11 cellular contexts compared by ENCODE assay signal in the genomic region with DNA sequence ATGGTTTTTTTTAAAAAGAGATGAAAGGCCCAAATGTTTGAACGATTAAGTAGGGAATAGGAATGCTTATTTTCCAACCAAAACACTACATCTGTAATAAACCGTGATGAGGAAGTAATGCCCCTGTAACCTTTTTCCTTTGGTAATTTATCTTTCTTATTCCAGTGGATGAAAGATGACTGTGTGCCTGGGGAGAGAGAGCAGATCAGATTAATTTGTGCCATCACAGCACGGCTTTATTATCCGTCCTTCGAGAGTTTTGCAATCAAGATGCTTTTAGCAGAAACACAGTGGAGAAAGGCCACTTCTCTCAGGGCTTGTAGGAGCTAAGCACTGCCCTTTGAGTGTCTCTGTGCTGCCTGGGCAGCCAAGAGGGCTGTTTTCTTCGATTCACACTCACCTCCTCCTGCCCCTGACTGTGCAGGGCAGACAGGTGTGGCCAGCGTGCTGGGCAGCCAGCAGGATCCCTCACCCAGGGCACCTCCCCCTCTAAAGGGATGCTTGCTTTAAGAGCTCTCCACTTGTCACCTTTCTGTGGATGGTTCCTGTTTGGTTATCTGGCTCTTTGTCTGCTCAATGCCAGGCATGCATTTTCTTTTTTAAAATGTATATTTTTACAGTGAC.
DNase-seq lines count a peak whose midpoint lies in the region; ATAC-seq and TF ChIP-seq lines count a peak whose summit lies in the region.
"Had no signal": no experiment of that assay in that cellular context is flagged by ENCODE, and none has a peak within 500 bp of the region (broad histone marks: within the 10 kb centered on the region; RNA-seq: fewer than 3 reads in every experiment).

No MANE protein-coding gene starts in this region.

- H3K9me3 ChIP-seq in RWPE2 (ENCODE audit: severe bottlenecking) (no peaks in the 10 kb centered on the region), heart right ventricle (no peaks in the 10 kb centered on the region)

- H3K4me1 ChIP-seq in RWPE2 (ENCODE audit: insufficient read depth, poor library complexity, severe bottlenecking) (peaks cover 22% of the 10 kb centered on the region), heart right ventricle (peaks cover 0 to 19% (median 0%) of the 10 kb centered on the region in 9 donors)

- H3K4me3 ChIP-seq in RWPE2 (ENCODE audit: severe bottlenecking) (no peak overlapping the region), heart right ventricle (no peak overlapping the region)
- H3K4me3 ChIP-seq: hepatocyte had no signal

- ATAC-seq in activated naive CD4-positive, alpha-beta T cell treated with anti-CD3 and anti-CD28 coated beads, Interleukin-2, amount 50 U/mL, for 72 hours, result no peak
- ATAC-seq in RWPE2 (ENCODE audit: low read depth), result no peak
- no peak for ATAC-seq in heart right ventricle
- ATAC-seq: effector memory CD8-positive, alpha-beta T cell had no signal

- 73 to 77% methylated on average over 7 of the region's 7 CpGs for WGBS in heart right ventricle, 2 donors

- H3K4me3 Mint-ChIP-seq in activated naive CD4-positive, alpha-beta T cell treated with anti-CD3 and anti-CD28 coated beads, Interleukin-2, amount 50 U/mL, for 24 hours, result no peak overlapping the region
- H3K4me3 Mint-ChIP-seq: effector memory CD8-positive, alpha-beta T cell had no signal

- DNase-seq in activated naive CD4-positive, alpha-beta T cell treated with anti-CD3 and anti-CD28 coated beads, Interleukin-2, amount 50 U/mL, for 72 hours (ENCODE audit: low spot score in 2 of 2), result no peak
- DNase-seq in RWPE2 (ENCODE audit: low spot score) (no peak), fibroblast of gingiva (ENCODE audit: low read depth) (peak; percentile 53), heart right ventricle (no peak), SIG-M5 (lab: John Stamatoyannopoulos, UW) (no peak), superior temporal gyrus (ENCODE audit: extremely low spot score) (no peak), NCI-H1694 (lab: John Stamatoyannopoulos, UW) (no peak)
- DNase-seq: effector memory CD8-positive, alpha-beta T cell; KBM-7 had no signal

- intact Hi-C loops in heart right ventricle (cut with DNase I), result no loop called here

- H3K36me3 ChIP-seq in RWPE2 (ENCODE audit: low read depth) (no peaks in the 10 kb centered on the region), heart right ventricle (no peaks in the 10 kb centered on the region)

- TF ChIP-seq CTCF in RWPE2 (IDR thresholded peaks at IDR 0.05; ENCODE audit: poor library complexity, severe bottlenecking), result no peak
- TF ChIP-seq CTCF in heart right ventricle (IDR thresholded peaks at IDR 0.05), result no peak

- H3K27ac ChIP-seq in RWPE2 (ENCODE audit: poor library complexity, severe bottlenecking) (peak overlapping the region; percentile 71), heart right ventricle (no peak overlapping the region)
- H3K27ac ChIP-seq: hepatocyte had no signal

- H3K4me1 Mint-ChIP-seq in activated naive CD4-positive, alpha-beta T cell treated with anti-CD3 and anti-CD28 coated beads, Interleukin-2, amount 50 U/mL, for 24 hours, result peaks cover 77% of the 10 kb centered on the region

- H3K27me3 Mint-ChIP-seq in activated naive CD4-positive, alpha-beta T cell treated with anti-CD3 and anti-CD28 coated beads, Interleukin-2, amount 50 U/mL, for 24 hours, result no peaks in the 10 kb centered on the region
- H3K27me3 Mint-ChIP-seq: effector memory CD8-positive, alpha-beta T cell had no signal

- H3K36me3 Mint-ChIP-seq in activated naive CD4-positive, alpha-beta T cell treated with anti-CD3 and anti-CD28 coated beads, Interleukin-2, amount 50 U/mL, for 24 hours, result peaks cover 10% of the 10 kb centered on the region
- H3K36me3 Mint-ChIP-seq in activated naive CD4-positive, alpha-beta T cell treated with anti-CD3 and anti-CD28 coated beads, Interleukin-2, amount 50 U/mL, for 72 hours, result peaks cover 0 to 39% of the 10 kb centered on the region in 2 donors

- H3K27me3 ChIP-seq in RWPE2 (ENCODE audit: insufficient read depth, poor library complexity, severe bottlenecking), result no peaks in the 10 kb centered on the region
- no peaks in the 10 kb centered on the region for H3K27me3 ChIP-seq in heart right ventricle
- H3K27me3 ChIP-seq: hepatocyte had no signal

- peaks cover 5% of the 10 kb centered on the region for H3K9me3 Mint-ChIP-seq in activated naive CD4-positive, alpha-beta T cell treated with anti-CD3 and anti-CD28 coated beads, Interleukin-2, amount 50 U/mL, for 24 hours
- no peaks in the 10 kb centered on the region for H3K9me3 Mint-ChIP-seq in activated naive CD4-positive, alpha-beta T cell treated with anti-CD3 and anti-CD28 coated beads, Interleukin-2, amount 50 U/mL, for 72 hours
- H3K9me3 Mint-ChIP-seq: effector memory CD8-positive, alpha-beta T cell had no signal

- H3K27ac Mint-ChIP-seq in activated naive CD4-positive, alpha-beta T cell treated with anti-CD3 and anti-CD28 coated beads, Interleukin-2, amount 50 U/mL, for 24 hours, result peak overlapping the region; percentile 24
- H3K27ac Mint-ChIP-seq in activated naive CD4-positive, alpha-beta T cell treated with anti-CD3 and anti-CD28 coated beads, Interleukin-2, amount 50 U/mL, for 72 hours, result peak overlapping the region in 1 of 2 donors; percentile 33
- H3K27ac Mint-ChIP-seq: effector memory CD8-positive, alpha-beta T cell had no signal
